ENCODE assay signal across 11 cellular contexts in the genomic region with DNA sequence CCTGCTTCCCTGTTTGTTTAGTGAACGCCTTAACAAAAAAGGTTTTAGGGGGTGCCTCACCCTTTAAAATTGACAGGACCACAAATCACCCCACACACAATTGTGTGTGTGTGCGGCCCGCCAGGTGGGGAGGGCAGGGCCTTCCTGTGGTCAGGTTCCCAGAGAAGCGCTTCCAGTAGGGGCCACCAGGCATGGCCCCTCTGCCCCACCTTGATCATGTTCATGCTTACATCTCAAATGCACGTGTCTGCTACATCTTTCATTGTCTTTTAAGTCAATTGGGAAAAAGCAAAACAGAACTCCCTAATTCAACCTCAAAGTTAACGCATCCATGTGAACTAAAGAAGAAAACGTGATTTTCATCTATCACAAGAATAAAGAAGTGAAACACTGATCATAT.
DNase-seq lines count a peak whose midpoint lies in the region; ATAC-seq and TF ChIP-seq lines count a peak whose summit lies in the region.
"Had no signal": no experiment of that assay in that cellular context is flagged by ENCODE, and none has a peak within 500 bp of the region (broad histone marks: within the 10 kb centered on the region; RNA-seq: fewer than 3 reads in every experiment).

No MANE protein-coding gene starts in this region.

- H3K4me1 ChIP-seq in ovary (ENCODE audit: insufficient read depth): no peaks in the 10 kb centered on the region
- no peaks in the 10 kb centered on the region for H3K4me1 ChIP-seq in mucosa of descending colon (ENCODE audit: low read depth)

- peak overlapping the region; percentile 61 for H3K4me3 Mint-ChIP-seq in activated T-helper 17 cell treated with anti-CD3 and anti-CD28 coated beads, Interleukin-2, amount 50 U/mL, for 72 hours

- TF ChIP-seq EP300 in ovary (IDR thresholded peaks at IDR 0.05): no peak

- H3K27ac ChIP-seq in ovary: no peak overlapping the region
- H3K27ac ChIP-seq: epithelial cell of prostate had no signal

- H3K4me3 ChIP-seq in GM12864 (ENCODE audit: low read depth, low read length) (no peak overlapping the region), ovary (no peak overlapping the region), mucosa of descending colon (no peak overlapping the region), lower leg skin (ENCODE audit: low read depth, poor library complexity, severe bottlenecking) (no peak overlapping the region)

- H3K4me1 Mint-ChIP-seq in activated T-helper 17 cell treated with anti-CD3 and anti-CD28 coated beads, Interleukin-2, amount 50 U/mL, for 72 hours: peaks cover 17% of the 10 kb centered on the region

- peak; percentile 27 for ATAC-seq in GM19395 (IDR thresholded peaks at IDR 0.05; ENCODE audit: unreplicated experiment)
- ATAC-seq in HG03095 (IDR thresholded peaks at IDR 0.05; ENCODE audit: unreplicated experiment): peak; percentile 17
- ATAC-seq in activated T-helper 17 cell treated with anti-CD3 and anti-CD28 coated beads, Interleukin-2, amount 50 U/mL, for 72 hours (replicated peaks): no peak
- ATAC-seq in mucosa of descending colon: no peak

- intact Hi-C loops in ovary (cut with DNase I): no loop called here
- intact Hi-C loops in mucosa of descending colon (cut with DNase I, micrococcal nuclease): no loop called here
- intact Hi-C loops in lower leg skin (cut with DNase I; ENCODE audit: low total_unique reads): no loop called here

- 70 to 76% (median 73%) methylated on average over 7 of the region's 7 CpGs for WGBS in ovary, 3 donors
- 63 to 68% methylated on average over 7 of the region's 7 CpGs for WGBS in lower leg skin, 2 donors

- H3K36me3 ChIP-seq in ovary: no peaks in the 10 kb centered on the region
- H3K36me3 ChIP-seq in mucosa of descending colon (ENCODE audit: low read depth): no peaks in the 10 kb centered on the region

- H3K36me3 Mint-ChIP-seq in activated T-helper 17 cell treated with anti-CD3 and anti-CD28 coated beads, Interleukin-2, amount 50 U/mL, for 72 hours (ENCODE audit: low read depth): no peaks in the 10 kb centered on the region

- no peaks in the 10 kb centered on the region for H3K9me3 Mint-ChIP-seq in activated T-helper 17 cell treated with anti-CD3 and anti-CD28 coated beads, Interleukin-2, amount 50 U/mL, for 72 hours

- peaks cover 4% of the 10 kb centered on the region for H3K27me3 Mint-ChIP-seq in activated T-helper 17 cell treated with anti-CD3 and anti-CD28 coated beads, Interleukin-2, amount 50 U/mL, for 72 hours

- DNase-seq in GM12864 (ENCODE audit: low read depth) (peak; percentile 36), ovary (no peak), NCI-H1417 treated with DMSO at 0.1 percent for 48 hours (lab: John Stamatoyannopoulos, UW) (no peak), mucosa of descending colon (no peak), lower leg skin (ENCODE audit: low spot score in 2 of 2) (no peak)
- DNase-seq: NCI-H524; stimulated activated CD4-positive, alpha-beta T cell treated with anti-CD3 and anti-CD28 coated beads, Interleukin-4, amount 100 ng/mL, for 4 hours had no signal

- no peak for TF ChIP-seq POLR2A in ovary (IDR thresholded peaks at IDR 0.05)
- TF ChIP-seq POLR2A in lower leg skin (IDR thresholded peaks at IDR 0.05): no peak

- no peaks in the 10 kb centered on the region for H3K27me3 ChIP-seq in ovary

- no peaks in the 10 kb centered on the region for H3K9me3 ChIP-seq in ovary
- no peaks in the 10 kb centered on the region for H3K9me3 ChIP-seq in mucosa of descending colon

- H3K27ac Mint-ChIP-seq in activated T-helper 17 cell treated with anti-CD3 and anti-CD28 coated beads, Interleukin-2, amount 50 U/mL, for 72 hours: peak overlapping the region; percentile 39

- no peak for TF ChIP-seq CTCF in GM12864 (IDR thresholded peaks at IDR 0.05; ENCODE audit: low read depth, low read length, missing control alignments)
- TF ChIP-seq CTCF in ovary (IDR thresholded peaks at IDR 0.05): no peak
- no peak for TF ChIP-seq CTCF in mucosa of descending colon (IDR thresholded peaks at IDR 0.05)
- no peak for TF ChIP-seq CTCF in lower leg skin (IDR thresholded peaks at IDR 0.05)

Comparison
In these comparisons a context has a peak if more than half of its experiments do, and no peak if none do; other contexts are left out.
1. ATAC-seq: peak in GM19395 (single experiment) and HG03095 (single experiment); none in activated T-helper 17 cell treated with anti-CD3 and anti-CD28 coated beads, Interleukin-2, amount 50 U/mL, for 72 hours (single experiment) and mucosa of descending colon (single experiment).